In the genomic region with DNA sequence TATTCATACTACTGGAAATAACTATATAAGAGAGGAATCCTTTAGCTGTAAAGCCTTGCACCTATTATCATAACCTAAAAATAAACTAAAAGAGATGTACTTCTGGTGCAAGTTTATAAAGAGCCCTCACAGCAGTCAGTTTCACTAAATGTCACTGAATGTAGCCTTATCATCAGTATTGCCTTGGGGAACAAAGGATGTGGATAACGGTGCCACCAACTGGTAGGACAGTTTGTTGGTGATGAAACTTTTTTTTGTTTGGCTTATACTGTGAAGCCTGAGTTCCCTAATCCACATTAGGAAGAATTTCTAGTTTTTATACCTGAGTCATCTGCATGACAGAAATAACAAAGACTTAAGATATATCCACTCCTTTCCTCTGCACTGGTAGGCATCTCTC, we compare ENCODE assay signal across 8 cellular contexts.
DNase-seq lines count a peak whose midpoint lies in the region; ATAC-seq and TF ChIP-seq lines count a peak whose summit lies in the region.

No MANE protein-coding gene starts in this region.

- no peak overlapping the region for H3K4me3 Mint-ChIP-seq in type B pancreatic cell

- H3K27ac ChIP-seq in AG04450 (ENCODE audit: low read depth, low read length), result no peak overlapping the region

- no peak overlapping the region for H3K27ac Mint-ChIP-seq in type B pancreatic cell

- peaks cover 16% of the 10 kb centered on the region for H3K4me1 Mint-ChIP-seq in type B pancreatic cell (ENCODE audit: unreplicated experiment)

- H3K27me3 ChIP-seq in AG04450 (ENCODE audit: control insufficient read depth, insufficient read depth, low read length), result no peaks in the 10 kb centered on the region

- no peak for DNase-seq in AG04450 (ENCODE audit: low read depth, low spot score)
- DNase-seq in NCI-H748 (lab: John Stamatoyannopoulos, UW; ENCODE audit: unreplicated experiment), result peak; percentile 34
- DNase-seq in fibroblast of gingiva (ENCODE audit: low read depth), result peak; percentile 55
- no peak for DNase-seq in type B pancreatic cell (ENCODE audit: extremely low spot score, unreplicated experiment)
- DNase-seq in Kasumi-1 (lab: John Stamatoyannopoulos, UW), result no peak
- DNase-seq in GDM1 (lab: John Stamatoyannopoulos, UW), result no peak

- H3K4me3 ChIP-seq in AG04450 (ENCODE audit: low read depth, low read length), result no peak overlapping the region

- ATAC-seq in GM21360 (IDR thresholded peaks at IDR 0.05; ENCODE audit: unreplicated experiment), result peak; percentile 67
- no peak for ATAC-seq in esophagus mucosa

- no peaks in the 10 kb centered on the region for H3K9me3 ChIP-seq in AG04450 (ENCODE audit: control insufficient read depth, insufficient read depth, low read length)

- no peaks in the 10 kb centered on the region for H3K9me3 Mint-ChIP-seq in type B pancreatic cell

- peaks cover 10% of the 10 kb centered on the region for H3K27me3 Mint-ChIP-seq in type B pancreatic cell

- no peaks in the 10 kb centered on the region for H3K36me3 Mint-ChIP-seq in type B pancreatic cell

- POLR2A ChIA-PET in AG04450 (lab: Yijun Ruan, JAX), result no interaction called here

- TF ChIP-seq CTCF in AG04450 (IDR thresholded peaks at IDR 0.05; ENCODE audit: low read depth, low read length), result peak; percentile 41
- peak; percentile 39 for TF ChIP-seq CTCF in type B pancreatic cell (conservative IDR thresholded peaks at IDR 0.05)

- CTCF ChIA-PET in AG04450 (lab: Charles Lee), result interaction anchor here (1.0 to 3.4 kb wide), 6 partner anchors 12 to 562 kb away, joined by 4 to 14 read pairs (median 8); no protein-coding TSS in a partner anchor

Comparison
In these comparisons a context has a peak if more than half of its experiments do, and no peak if none do; other contexts are left out.
1. DNase-seq: peak in NCI-H748 (single experiment) and fibroblast of gingiva (single experiment); none in AG04450 (single experiment), type B pancreatic cell (single experiment), Kasumi-1 (0 of 2) and GDM1 (single experiment).